ENCODE assay signal across 8 cellular contexts in genomic region chr9:122092611-122093506, GRCh38. TPM values are rescaled to one million over a fixed set of nuclear protein-coding genes. Genes with fewer than 3 reads are reported as not detected.
DNase-seq lines count a peak whose midpoint lies in the region; ATAC-seq, FAIRE-seq and TF ChIP-seq lines count a peak whose summit lies in the region.

Gene TTLL11, minus strand, starts transcription at chr9:122093308. Its CDS starts 160 bp downstream, at chr9:122093148.

- H3K36me3 Mint-ChIP-seq in Caco-2 (ENCODE audit: insufficient read depth, unreplicated experiment) (no peaks in the 10 kb centered on the region), mesothelial cell of epicardium (no peaks in the 10 kb centered on the region)

- TF ChIP-seq CTCF in Caco-2 (IDR thresholded peaks at IDR 0.05; ENCODE audit: insufficient read depth in 1 of 2, low read depth in 1 of 2, low read length in 1 of 2, severe bottlenecking in 1 of 2, unreplicated experiment in 1 of 2) (no peak), mesothelial cell of epicardium (IDR thresholded peaks at IDR 0.05; ENCODE audit: unreplicated experiment) (no peak)

- POLR2A ChIA-PET in Caco-2 (lab: Charles Lee) = no interaction called here

- peaks cover 11% of the 10 kb centered on the region for H3K4me1 Mint-ChIP-seq in Caco-2 (ENCODE audit: low read depth, unreplicated experiment)
- peaks cover 12% of the 10 kb centered on the region for H3K4me1 Mint-ChIP-seq in mesothelial cell of epicardium

- peak within 1 kb of the TSS; percentile 87 for H3K4me3 ChIP-seq in Caco-2 (ENCODE audit: low read depth, low read length)

- intact Hi-C loops in Caco-2 (cut with micrococcal nuclease; ENCODE audit: unreplicated experiment) = loop anchor here (10.0 kb wide), 1 partner anchor 722 kb away; no protein-coding TSS in a partner anchor

- H3K27ac Mint-ChIP-seq in Caco-2 (ENCODE audit: unreplicated experiment) = peak within 1 kb of the TSS; percentile 7
- H3K27ac Mint-ChIP-seq in mesothelial cell of epicardium = peak within 1 kb of the TSS; percentile 1

- H3K27me3 Mint-ChIP-seq in Caco-2 (ENCODE audit: insufficient read depth, unreplicated experiment) (peaks cover 7% of the 10 kb centered on the region), mesothelial cell of epicardium (ENCODE audit: low read depth) (peaks cover 33% of the 10 kb centered on the region)

- FAIRE-seq in HTR-8/SVneo (lab: Jason Lieb, UNC) = peak; percentile 63
- peak; percentile 53 for FAIRE-seq in endometrium (lab: Jason Lieb, UNC)

- DNase-seq in Caco-2 = peak; percentile 95
- peak; percentile 84 for DNase-seq in HTR-8/SVneo (ENCODE audit: insufficient read length, low spot score)
- peak; percentile 92 for DNase-seq in NOMO-1 treated with DMSO at 0.1 percent for 48 hours (lab: John Stamatoyannopoulos, UW; ENCODE audit: unreplicated experiment)
- peak; percentile 89 for DNase-seq in activated CD8-positive, alpha-beta memory T cell treated with anti-CD3 and anti-CD28 coated beads, Interleukin-2, amount 50 U/mL, for 1 hour (ENCODE audit: extremely low read depth)
- DNase-seq in mesothelial cell of epicardium (ENCODE audit: low spot score in 2 of 2, unreplicated experiment in 2 of 2) = peak; percentile 85 to 91
- peak; percentile 90 to 94 for DNase-seq in stimulated activated CD8-positive, alpha-beta memory T cell treated with anti-CD3 and anti-CD28 coated beads, Interleukin-15, amount 100 ng/mL, for 4 hours (ENCODE audit: low read depth in 2 of 2)

- H3K4me3 Mint-ChIP-seq in Caco-2 (ENCODE audit: unreplicated experiment) (peak within 1 kb of the TSS; percentile 76), mesothelial cell of epicardium (peak within 1 kb of the TSS; percentile 79)

- H3K27me3 ChIP-seq in Caco-2 (replicated peaks; ENCODE audit: control insufficient read depth, insufficient read depth, low read length) = no peaks in the 10 kb centered on the region

- BruUV-seq in Caco-2 (replicated peaks; lab: Mats Ljungman, UMichigan) = no TSS peak

- H3K4me1 ChIP-seq in Caco-2 = no peaks in the 10 kb centered on the region

- no peaks in the 10 kb centered on the region for H3K36me3 ChIP-seq in Caco-2 (ENCODE audit: control insufficient read depth, insufficient read depth, low read length)

- CTCF ChIA-PET in Caco-2 (lab: Charles Lee) = interaction anchor here (0.6 to 1.4 kb wide), 2 partner anchors 27 to 176 kb away, joined by 3 read pairs; no protein-coding TSS in a partner anchor

- no peaks in the 10 kb centered on the region for H3K9me3 ChIP-seq in Caco-2

- H3K9me3 Mint-ChIP-seq in Caco-2 (ENCODE audit: unreplicated experiment) (no peaks in the 10 kb centered on the region), mesothelial cell of epicardium (no peaks in the 10 kb centered on the region)

- peak; percentile 89 for ATAC-seq in GM21381 (IDR thresholded peaks at IDR 0.05; ENCODE audit: unreplicated experiment)

RNA-seq across cellular contexts. Expression of gene TTLL11, which starts in this region (rescaled TPM):
- total RNA-seq in Caco-2 (2022) (4.4 and 4.7 TPM in 2 replicates), mesothelial cell of epicardium (4.8 to 7.2 TPM (median 5.2 TPM) in 3 replicates)

Comparison
In these comparisons a context has a peak if more than half of its experiments do, and no peak if none do; other contexts are left out.
1. Peak in every context shown above with its lines: DNase-seq, ATAC-seq and H3K4me3 ChIP-seq.